16 cellular contexts compared by ENCODE assay signal in the genomic region with DNA sequence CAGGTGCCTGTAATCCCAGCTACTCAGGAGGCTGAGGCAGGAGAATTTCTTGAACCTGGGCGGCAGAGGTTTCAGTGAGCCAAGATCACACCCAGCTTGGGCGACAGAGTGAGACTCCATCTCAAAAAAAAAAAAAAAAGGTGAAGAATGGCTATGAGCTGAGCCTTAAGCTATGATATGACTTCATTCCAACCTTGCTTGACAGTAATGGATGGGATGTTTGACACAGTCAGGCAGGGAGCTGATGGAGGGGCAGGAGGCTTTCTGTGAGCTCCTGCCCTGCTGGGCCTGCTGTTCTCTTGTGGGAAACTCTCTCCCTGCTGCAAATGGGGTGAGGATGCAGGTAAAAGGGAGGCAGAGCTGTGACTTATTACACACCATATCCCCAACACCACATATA. TPM values are rescaled to one million over a fixed set of nuclear protein-coding genes. Genes with fewer than 3 reads are reported as not detected.
DNase-seq lines count a peak whose midpoint lies in the region; ATAC-seq, FAIRE-seq and TF ChIP-seq lines count a peak whose summit lies in the region.
"Had no signal": no experiment of that assay in that cellular context is flagged by ENCODE, and none has a peak within 500 bp of the region (broad histone marks: within the 10 kb centered on the region; RNA-seq: fewer than 3 reads in every experiment).

No MANE protein-coding gene starts in this region.

- H3K36me3 ChIP-seq in endodermal cell (ENCODE audit: control insufficient read depth, insufficient read depth, low read length) (peaks cover 8% of the 10 kb centered on the region), neural progenitor cell (no peaks in the 10 kb centered on the region)

- H3K36me3 Mint-ChIP-seq in activated naive CD4-positive, alpha-beta T cell treated with anti-CD3 and anti-CD28 coated beads, Interleukin-2, amount 10 ng/mL, durations not matched to agents 7 days and 5 days = peaks cover 11% of the 10 kb centered on the region
- H3K36me3 Mint-ChIP-seq in endodermal cell (ENCODE audit: low read depth) = peaks cover 7% of the 10 kb centered on the region
- H3K36me3 Mint-ChIP-seq in neural progenitor cell = peaks cover 3% of the 10 kb centered on the region
- peaks cover 1% of the 10 kb centered on the region for H3K36me3 Mint-ChIP-seq in type B pancreatic cell

- H3K79me2 ChIP-seq in neural progenitor cell (ENCODE audit: low read depth) = no peaks in the 10 kb centered on the region

- H3K27ac ChIP-seq in endodermal cell (ENCODE audit: low read depth, low read length) = no peak overlapping the region
- H3K27ac ChIP-seq in neural progenitor cell = no peak overlapping the region
- H3K27ac ChIP-seq: C4-2B had no signal

- H3K4me1 ChIP-seq in endodermal cell (ENCODE audit: control insufficient read depth, insufficient read depth, low read length) = no peaks in the 10 kb centered on the region
- H3K4me1 ChIP-seq in neural progenitor cell = no peaks in the 10 kb centered on the region
- H3K4me1 ChIP-seq: BE2C, Caco-2 had no signal

- CTCF ChIA-PET in activated naive CD4-positive, alpha-beta T cell treated with anti-CD3 and anti-CD28 coated beads, Interleukin-2, amount 10 ng/mL, durations not matched to agents 7 days and 5 days (lab: Charles Lee) = interaction anchor here (2.4 kb wide), 1 partner anchor 17 kb away, joined by 12 read pairs; no protein-coding TSS in a partner anchor

- peaks cover 9% of the 10 kb centered on the region for H3K4me1 Mint-ChIP-seq in activated naive CD4-positive, alpha-beta T cell treated with anti-CD3 and anti-CD28 coated beads, Interleukin-2, amount 10 ng/mL, durations not matched to agents 7 days and 5 days
- H3K4me1 Mint-ChIP-seq in endodermal cell (no peaks in the 10 kb centered on the region), neural progenitor cell (no peaks in the 10 kb centered on the region), type B pancreatic cell (ENCODE audit: unreplicated experiment) (peaks cover 5% of the 10 kb centered on the region)
- H3K4me1 Mint-ChIP-seq: GM23338 had no signal

- H3K9ac ChIP-seq in endodermal cell (ENCODE audit: extremely low read depth, low read length, poor library complexity, severe bottlenecking) = no peak overlapping the region
- no peak overlapping the region for H3K9ac ChIP-seq in neural progenitor cell

- 95% methylated on average over 2 of the region's 2 CpGs for WGBS in endodermal cell (ENCODE audit: insufficient coverage in 1 of 2, insufficient read length in 1 of 2), 2 experiments

- no peaks in the 10 kb centered on the region for H3K27me3 ChIP-seq in endodermal cell (ENCODE audit: control insufficient read depth, insufficient read depth, low read length, poor library complexity, severe bottlenecking)
- H3K27me3 ChIP-seq in neural progenitor cell = no peaks in the 10 kb centered on the region
- H3K27me3 ChIP-seq: BE2C had no signal

- peaks cover 4% of the 10 kb centered on the region for H3K27me3 Mint-ChIP-seq in activated naive CD4-positive, alpha-beta T cell treated with anti-CD3 and anti-CD28 coated beads, Interleukin-2, amount 10 ng/mL, durations not matched to agents 7 days and 5 days
- H3K27me3 Mint-ChIP-seq in endodermal cell (ENCODE audit: insufficient read depth) = no peaks in the 10 kb centered on the region
- H3K27me3 Mint-ChIP-seq in neural progenitor cell (ENCODE audit: insufficient read depth, low read depth) = peaks cover 5% of the 10 kb centered on the region
- peaks cover 4% of the 10 kb centered on the region for H3K27me3 Mint-ChIP-seq in type B pancreatic cell

- H2AFZ ChIP-seq in neural progenitor cell (replicated peaks) = no peak overlapping the region
- H2AFZ ChIP-seq: GM23338 had no signal

- TF ChIP-seq CTCF in endodermal cell (conservative IDR thresholded peaks at IDR 0.05) (no peak), neural progenitor cell (IDR thresholded peaks at IDR 0.05) (no peak), type B pancreatic cell (conservative IDR thresholded peaks at IDR 0.05) (no peak)

- no peaks in the 10 kb centered on the region for H3F3A ChIP-seq in neural progenitor cell (ENCODE audit: low read depth)

- no peak for ATAC-seq in HG02885 (IDR thresholded peaks at IDR 0.05; ENCODE audit: poor library complexity, unreplicated experiment)
- ATAC-seq: CD8-positive, alpha-beta T cell; GM23338 had no signal

- no peaks in the 10 kb centered on the region for H3K9me3 Mint-ChIP-seq in activated naive CD4-positive, alpha-beta T cell treated with anti-CD3 and anti-CD28 coated beads, Interleukin-2, amount 10 ng/mL, durations not matched to agents 7 days and 5 days
- H3K9me3 Mint-ChIP-seq in endodermal cell (no peaks in the 10 kb centered on the region), neural progenitor cell (no peaks in the 10 kb centered on the region), type B pancreatic cell (no peaks in the 10 kb centered on the region)
- H3K9me3 Mint-ChIP-seq: CD8-positive, alpha-beta T cell; GM23338 had no signal

- no peak for FAIRE-seq in GM19239 (lab: Jason Lieb, UNC)
- FAIRE-seq: GM18507 had no signal

- no peak overlapping the region for H3K4me2 ChIP-seq in neural progenitor cell
- H3K4me2 ChIP-seq: GM23338 had no signal

- H4K20me1 ChIP-seq in neural progenitor cell (ENCODE audit: low read depth) = no peaks in the 10 kb centered on the region

- H3K4me3 ChIP-seq in endodermal cell (ENCODE audit: low read length) = no peak overlapping the region
- H3K4me3 ChIP-seq in neural progenitor cell = no peak overlapping the region
- H3K4me3 ChIP-seq: GM23338 had no signal

- no peak overlapping the region for H3K4me3 Mint-ChIP-seq in activated naive CD4-positive, alpha-beta T cell treated with anti-CD3 and anti-CD28 coated beads, Interleukin-2, amount 10 ng/mL, durations not matched to agents 7 days and 5 days
- H3K4me3 Mint-ChIP-seq in endodermal cell (no peak overlapping the region), neural progenitor cell (no peak overlapping the region), type B pancreatic cell (no peak overlapping the region)
- H3K4me3 Mint-ChIP-seq: CD8-positive, alpha-beta T cell; GM23338 had no signal

- peak overlapping the region; percentile 62 for H3K27ac Mint-ChIP-seq in activated naive CD4-positive, alpha-beta T cell treated with anti-CD3 and anti-CD28 coated beads, Interleukin-2, amount 10 ng/mL, durations not matched to agents 7 days and 5 days
- H3K27ac Mint-ChIP-seq in endodermal cell (no peak overlapping the region), neural progenitor cell (peak overlapping the region; percentile 76), type B pancreatic cell (peak overlapping the region; percentile 66)
- H3K27ac Mint-ChIP-seq: CD8-positive, alpha-beta T cell; GM23338 had no signal

- DNase-seq in activated naive CD4-positive, alpha-beta T cell treated with anti-CD3 and anti-CD28 coated beads, Interleukin-2, amount 10 ng/mL, durations not matched to agents 7 days and 5 days = no peak
- no peak for DNase-seq in activated naive CD4-positive, alpha-beta T cell treated with anti-CD3 and anti-CD28 coated beads, Interleukin-2, amount 50 U/mL, for 16 hours
- DNase-seq in endodermal cell = peak; percentile 38
- no peak for DNase-seq in neural progenitor cell (ENCODE audit: low spot score)
- DNase-seq in type B pancreatic cell (ENCODE audit: extremely low spot score, unreplicated experiment) = no peak
- no peak for DNase-seq in GM19239 (ENCODE audit: insufficient read length, low spot score)
- DNase-seq in activated effector memory CD4-positive, alpha-beta T cell treated with Interleukin-2 at 50 U/mL for 16 hours = no peak
- DNase-seq: BE2C; Caco-2; CD8-positive, alpha-beta T cell; H7; IMR-90 had no signal

- H3K9me3 ChIP-seq in endodermal cell (ENCODE audit: control insufficient read depth, low read length) (no peaks in the 10 kb centered on the region), neural progenitor cell (ENCODE audit: low read depth) (no peaks in the 10 kb centered on the region)
- H3K9me3 ChIP-seq: BE2C, Caco-2 had no signal

RNA-seq across cellular contexts. Expression of gene NCF2, which starts 27.6 kb away (rescaled TPM):
- total RNA-seq in endodermal cell (under 1 TPM in 1 of 2 donors, not detected in 1; 0.55 TPM), neural progenitor cell (ENCODE audit: low replicate concordance) (not detected in 2 replicates), type B pancreatic cell (ENCODE audit: low replicate concordance) (0.68 and 2.2 TPM in 2 replicates)
- not detected for polyA plus RNA-seq in endodermal cell (2013, experiment 1 of 2)
- not detected for polyA plus RNA-seq in endodermal cell (2013, experiment 2 of 2)
- total RNA-seq: Caco-2, GM23338 had no signal
- polyA plus RNA-seq: GM23338 had no signal
